8 cellular contexts compared by ENCODE assay signal in the genomic region with DNA sequence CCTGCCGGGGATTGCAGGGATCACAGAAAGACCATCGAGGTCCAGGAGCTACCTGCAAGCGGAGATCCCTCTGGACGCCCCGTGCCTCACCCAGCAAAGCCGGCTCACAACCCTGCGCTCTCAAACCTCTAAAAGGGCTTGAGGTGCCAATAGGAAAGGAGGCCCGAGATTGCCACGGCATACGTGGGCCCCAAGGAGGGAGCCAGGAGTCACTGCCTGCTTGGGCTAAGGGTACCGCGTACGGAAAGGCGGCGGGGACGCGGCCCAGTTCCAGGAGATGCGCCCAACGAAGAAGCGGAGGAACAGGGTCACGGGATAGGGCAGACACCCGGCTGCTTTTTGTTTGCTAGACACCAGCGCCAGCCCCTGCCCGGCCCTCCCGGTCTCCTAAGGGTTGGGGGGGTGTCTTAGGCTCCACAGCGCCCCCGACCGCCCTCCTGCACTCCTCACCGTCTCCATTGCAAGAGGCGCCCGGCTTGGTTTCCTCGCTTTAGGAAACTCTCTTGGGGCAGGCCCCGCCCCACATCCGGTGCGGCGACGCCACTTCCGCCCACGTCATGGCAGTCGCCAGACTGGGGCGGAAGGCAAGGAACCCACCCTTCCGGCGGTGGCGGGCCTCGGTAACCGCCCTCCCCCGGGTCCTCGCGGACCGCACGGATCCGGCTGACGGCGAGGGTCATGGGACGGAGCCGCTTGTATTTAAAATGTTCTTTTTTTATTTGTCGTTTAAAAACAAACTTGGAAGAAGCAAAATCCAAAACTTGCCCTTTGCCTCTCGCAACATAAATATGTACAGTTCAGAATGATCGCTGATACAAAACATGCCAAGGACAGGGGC. TPM values are rescaled to one million over a fixed set of nuclear protein-coding genes. Genes with fewer than 3 reads are reported as not detected.
A peak's percentile ranks its signal among the peaks of the same experiment; 100 is the strongest.
DNase-seq lines count a peak whose midpoint lies in the region; ATAC-seq and TF ChIP-seq lines count a peak whose summit lies in the region.

A gene (minus strand): TSS at position 495 of the 838 bp plus-strand sequence. CDS start 36 bp downstream, at position 459.

- no peaks in the 10 kb centered on the region for H3K9me3 Mint-ChIP-seq in CD4-positive, alpha-beta memory T cell

- 2% methylated on average over 21 of the region's 59 CpGs for WGBS in right lobe of liver (ENCODE audit: insufficient coverage, low coverage, low lambda C conversion rate, missing lambda C conversion rate)

- peak within 1 kb of the TSS; percentile 95 to 100 (median 99) for H3K27ac Mint-ChIP-seq in CD4-positive, alpha-beta memory T cell

- peaks cover 13% of the 10 kb centered on the region for H3K36me3 ChIP-seq in CD4-positive, alpha-beta memory T cell (ENCODE audit: insufficient read depth, low read length)
- peaks cover 0 to 23% (median 2%) of the 10 kb centered on the region in 4 donors for H3K36me3 ChIP-seq in right lobe of liver

- CTCF ChIA-PET in CD4-positive, alpha-beta memory T cell (lab: Charles Lee; ENCODE audit: partially characterized antibody), result interaction anchor here (0.9 to 6.3 kb wide), 9 partner anchors 18 to 166 kb away, joined by 3 to 67 read pairs (median 5); a partner anchor contains a TSS

- H3K27me3 ChIP-seq in CD4-positive, alpha-beta memory T cell (ENCODE audit: insufficient read depth, low read length), result no peaks in the 10 kb centered on the region
- H3K27me3 ChIP-seq in dorsolateral prefrontal cortex (no peaks in the 10 kb centered on the region), right lobe of liver (no peaks in the 10 kb centered on the region)

- POLR2A ChIA-PET in CD4-positive, alpha-beta memory T cell (lab: Charles Lee; ENCODE audit: partially characterized antibody), result interaction anchor here (0.7 to 2.0 kb wide), 18 partner anchors 15 to 723 kb away, joined by 3 to 10 read pairs (median 4); a partner anchor contains a TSS

- peak; percentile 85 for ATAC-seq in GM19438 (IDR thresholded peaks at IDR 0.05; ENCODE audit: low read depth, unreplicated experiment)
- peak; percentile 63 for ATAC-seq in HG03575 (IDR thresholded peaks at IDR 0.05; ENCODE audit: extremely low read depth, insufficient number of reproducible peaks, low FRiP score, unreplicated experiment)
- ATAC-seq in right lobe of liver, result peak; percentile 96 to 97 (median 96)

- H3K36me3 Mint-ChIP-seq in CD4-positive, alpha-beta memory T cell, result peaks cover 27 to 51% of the 10 kb centered on the region in 2 donors

- H3K4me3 ChIP-seq in CD4-positive, alpha-beta memory T cell (ENCODE audit: low read length in 2 of 2), result peak within 1 kb of the TSS; percentile 94 to 96
- H3K4me3 ChIP-seq in dorsolateral prefrontal cortex (peak within 1 kb of the TSS; percentile 60 to 99 (median 90)), right lobe of liver (peak within 1 kb of the TSS; percentile 84 to 95 (median 87))

- TF ChIP-seq CTCF in dorsolateral prefrontal cortex (IDR thresholded peaks at IDR 0.05 in 54 of 56, conservative IDR thresholded peaks at IDR 0.05 in 2 of 56; ENCODE audit: low read depth in 1 of 56, partially characterized antibody in 56 of 56) (peak in 53 of 56 donors; percentile 29 to 72 (median 56)), right lobe of liver (IDR thresholded peaks at IDR 0.05) (peak; percentile 20 to 56 (median 46))

- DNase-seq in CD4-positive, alpha-beta memory T cell, result peak; percentile 97 to 98 (median 98)
- DNase-seq in NCI-H82 (lab: John Stamatoyannopoulos, UW) (peak; percentile 99), dorsolateral prefrontal cortex (peak; percentile 92 to 99 (median 96)), right lobe of liver (peak; percentile 94 to 96 (median 96))
- peak; percentile 93 to 95 for DNase-seq in activated CD4-positive, alpha-beta T cell treated with anti-CD3 and anti-CD28 coated beads, Interleukin-2, amount 50 U/mL, for 48 hours
- DNase-seq in stimulated activated CD4-positive, alpha-beta T cell treated with anti-CD3 and anti-CD28 coated beads, Interleukin-4, amount 100 ng/mL, for 4 hours, result peak; percentile 92 to 95

- peak within 1 kb of the TSS; percentile 87 to 99 (median 94) for H3K4me3 Mint-ChIP-seq in CD4-positive, alpha-beta memory T cell

- peaks cover 24% of the 10 kb centered on the region for H3K4me1 ChIP-seq in CD4-positive, alpha-beta memory T cell (ENCODE audit: insufficient read depth, low read length)
- peaks cover 0 to 6% (median 2%) of the 10 kb centered on the region in 4 donors for H3K4me1 ChIP-seq in right lobe of liver

- TF ChIP-seq POLR2A in right lobe of liver (IDR thresholded peaks at IDR 0.05), result peak; percentile 94

- H3K27ac ChIP-seq in CD4-positive, alpha-beta memory T cell (ENCODE audit: low read depth, low read length), result peak within 1 kb of the TSS; percentile 95
- H3K27ac ChIP-seq in dorsolateral prefrontal cortex (peak within 1 kb of the TSS; percentile 53 to 98 (median 89)), right lobe of liver (peak within 1 kb of the TSS; percentile 72 to 91 (median 88))

- intact Hi-C loops in CD4-positive, alpha-beta memory T cell (cut with micrococcal nuclease), result loop anchor here (1.0 to 2.0 kb wide), 6 partner anchors 21 to 171 kb away; a partner anchor contains a TSS
- intact Hi-C loops in dorsolateral prefrontal cortex (cut with DNase I), result loop anchor here in 1 of 2 donors (2.0 kb wide), 1 partner anchor 42 kb away; a partner anchor contains a TSS
- intact Hi-C loops in right lobe of liver (cut with DNase I), result no loop called here

- H3K27me3 Mint-ChIP-seq in CD4-positive, alpha-beta memory T cell, result no peaks in the 10 kb centered on the region

- no peaks in the 10 kb centered on the region for H3K9me3 ChIP-seq in CD4-positive, alpha-beta memory T cell (ENCODE audit: control insufficient read depth in 1 of 2, low read length in 2 of 2)
- H3K9me3 ChIP-seq in right lobe of liver, result no peaks in the 10 kb centered on the region

- H3K4me1 Mint-ChIP-seq in CD4-positive, alpha-beta memory T cell, result peaks cover 18 to 51% (median 37%) of the 10 kb centered on the region in 4 donors

RNA-seq across cellular contexts. Expression of the gene that starts here (rescaled TPM):
- 10 to 100 TPM; 48.9 to 53.7 TPM for total RNA-seq in CD4-positive, alpha-beta memory T cell
- 10 to 100 TPM; 47.8 to 50.3 TPM for polyA plus RNA-seq in CD4-positive, alpha-beta memory T cell
- total RNA-seq in dorsolateral prefrontal cortex (10 to 100 TPM; 26.4 to 67.1 (median 46.4) TPM), right lobe of liver (10 to 100 TPM; 24.8 to 36.2 (median 30.1) TPM)

Comparison
In these comparisons a context has a peak if more than half of its experiments do, and no peak if none do; other contexts are left out.
1. Peak in every context shown above with its lines: DNase-seq, ATAC-seq, H3K4me3 ChIP-seq and H3K27ac ChIP-seq.